ENCODE assay signal across 34 cellular contexts in genomic region chr7:47216439-47216838, GRCh38.
"Had no signal": no experiment of that assay in that cellular context is flagged by ENCODE, and none has a peak within 500 bp of the region (broad histone marks: within the 10 kb centered on the region; RNA-seq: fewer than 3 reads in every experiment).

No MANE protein-coding gene starts in this region.

- H3K27ac ChIP-seq: brain microvascular endothelial cell, esophagus muscularis mucosa, foreskin keratinocyte, gastrocnemius medialis, VCaP had no signal

- H3K4me3 Mint-ChIP-seq: activated CD8-positive, alpha-beta T cell treated with anti-CD3 and anti-CD28 coated beads for 36 hours; activated naive CD8-positive, alpha-beta T cell; activated T-cell treated with anti-CD3 and anti-CD28 coated beads, Interleukin-2, amount 50 U/mL, for 4 hours; activated T-helper 17 cell treated with anti-CD3 and anti-CD28 coated beads, Interleukin-2, amount 50 U/mL, for 72 hours; central memory CD8-positive, alpha-beta T cell; effector memory CD8-positive, alpha-beta T cell; WTC11 had no signal

- DNase-seq: activated CD4-positive, alpha-beta T cell treated with anti-CD3 and anti-CD28 coated beads for 1 hour; activated CD4-positive, alpha-beta T cell treated with anti-CD3 and anti-CD28 coated beads for 48 hours; activated CD4-positive, alpha-beta T cell treated with anti-CD3 and anti-CD28 coated beads, Interleukin-2, amount 50 U/mL, for 1 hour; activated CD4-positive, alpha-beta T cell treated with anti-CD3 and anti-CD28 coated beads, Interleukin-2, amount 50 U/mL, for 48 hours; activated CD8-positive, alpha-beta memory T cell treated with anti-CD3 and anti-CD28 coated beads for 24 hours; activated CD8-positive, alpha-beta T cell treated with anti-CD3 and anti-CD28 coated beads for 36 hours; activated effector memory CD4-positive, alpha-beta T cell treated with Interleukin-2 at 50 U/mL for 16 hours; activated gamma-delta T cell treated with Interleukin-2 at 50 U/mL for 16 hours; activated naive CD4-positive, alpha-beta T cell treated with anti-CD3 and anti-CD28 coated beads, Interleukin-2, amount 50 U/mL, for 16 hours; activated naive CD4-positive, alpha-beta T cell treated with Interleukin-2 at 50 U/mL for 16 hours; activated T-cell treated with anti-CD3 and anti-CD28 coated beads, Interleukin-2, amount 50 U/mL, for 4 hours; amniotic stem cell; anterior cingulate cortex; brain microvascular endothelial cell; cortex of kidney; dermis blood vessel endothelial cell; effector CD4-positive, alpha-beta T cell; effector memory CD8-positive, alpha-beta T cell; erythroblast; foreskin keratinocyte; gastrocnemius medialis; glutamatergic neuron; heart left ventricle; T-helper 2 cell had no signal

- H3K4me3 ChIP-seq: esophagus muscularis mucosa, gastrocnemius medialis, heart left ventricle had no signal

- H3K36me3 Mint-ChIP-seq: activated naive CD8-positive, alpha-beta T cell; WTC11 had no signal

- ATAC-seq: activated CD8-positive, alpha-beta T cell treated with anti-CD3 and anti-CD28 coated beads for 36 hours; activated T-cell treated with anti-CD3 and anti-CD28 coated beads, Interleukin-2, amount 50 U/mL, for 4 hours; activated T-helper 17 cell treated with anti-CD3 and anti-CD28 coated beads, Interleukin-2, amount 50 U/mL, for 72 hours; effector memory CD8-positive, alpha-beta T cell; foreskin keratinocyte; gastrocnemius medialis; WTC11 had no signal

- H3K4me1 ChIP-seq: foreskin keratinocyte, gastrocnemius medialis had no signal

- H3K4me1 Mint-ChIP-seq: activated T-helper 17 cell treated with anti-CD3 and anti-CD28 coated beads, Interleukin-2, amount 50 U/mL, for 72 hours; central memory CD8-positive, alpha-beta T cell had no signal

- H3K27me3 ChIP-seq: brain microvascular endothelial cell, esophagus muscularis mucosa, gastrocnemius medialis, heart left ventricle had no signal

- FAIRE-seq: astrocyte, bronchial epithelial cell, colon, TTC549 had no signal

- H3K27me3 Mint-ChIP-seq: activated CD8-positive, alpha-beta T cell treated with anti-CD3 and anti-CD28 coated beads for 36 hours; central memory CD8-positive, alpha-beta T cell; effector memory CD8-positive, alpha-beta T cell had no signal

- H3K9me3 ChIP-seq: esophagus muscularis mucosa, gastrocnemius medialis, heart left ventricle had no signal

- H3K36me3 ChIP-seq: brain microvascular endothelial cell, esophagus muscularis mucosa, gastrocnemius medialis, heart left ventricle had no signal

- H3K9me3 Mint-ChIP-seq: activated CD8-positive, alpha-beta T cell treated with anti-CD3 and anti-CD28 coated beads for 36 hours; activated T-cell treated with anti-CD3 and anti-CD28 coated beads, Interleukin-2, amount 50 U/mL, for 4 hours had no signal

- H3K27ac Mint-ChIP-seq: activated CD8-positive, alpha-beta T cell treated with anti-CD3 and anti-CD28 coated beads for 36 hours; activated naive CD8-positive, alpha-beta T cell; activated T-helper 17 cell treated with anti-CD3 and anti-CD28 coated beads, Interleukin-2, amount 50 U/mL, for 72 hours; effector memory CD8-positive, alpha-beta T cell; WTC11 had no signal
